ENCODE assay signal across 1 cellular context in the genomic region with DNA sequence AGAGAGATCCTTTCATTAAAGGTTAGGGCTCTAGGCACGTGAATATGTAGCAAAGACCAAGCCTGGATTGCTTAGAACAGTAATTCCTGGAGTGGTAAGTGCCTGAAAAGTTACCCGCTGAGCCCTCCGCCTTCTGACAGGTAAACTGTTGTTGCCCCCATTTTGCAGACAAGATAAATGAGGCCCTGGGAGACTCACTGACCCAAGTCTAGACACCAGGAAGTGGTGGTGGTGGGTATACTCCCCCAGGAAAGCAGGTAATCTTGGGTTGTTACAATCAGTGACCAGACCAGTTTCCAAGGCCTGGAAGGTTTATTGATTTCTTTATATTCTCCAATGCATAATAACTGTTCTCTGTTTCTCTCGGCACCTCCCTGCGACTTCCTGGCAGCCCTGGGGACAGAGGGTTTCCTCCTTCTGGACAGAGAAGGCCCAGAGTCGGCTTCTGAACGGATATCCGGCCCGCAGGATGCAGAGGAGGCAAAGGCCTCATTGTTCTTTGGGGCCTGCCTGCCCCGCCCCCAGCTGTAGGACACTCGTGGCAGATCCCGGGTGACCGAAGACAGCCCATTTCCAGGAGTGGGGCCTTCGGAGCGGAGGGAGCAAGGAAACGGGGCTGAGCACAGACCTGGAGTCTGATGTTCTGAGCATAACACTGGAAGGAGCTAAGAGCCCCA.
TF ChIP-seq lines count a peak whose summit lies in the region.

No MANE protein-coding gene starts in this region.

TF ChIP-seq in HepG2, 621 proteins besides CTCF, POLR2A, EP300 and RAD21 (continues in another document):
- TF ChIP-seq SYNCRIP (IDR thresholded peaks at IDR 0.05; ENCODE audit: insufficient read depth, low read depth, low read length) (no peak), TEAD2 (CRISPR knock-in tag; IDR thresholded peaks at IDR 0.05) (no peak), ZNF12 (CRISPR knock-in tag; IDR thresholded peaks at IDR 0.05) (no peak), ZNF124 (CRISPR knock-in tag; IDR thresholded peaks at IDR 0.05) (0 out of 2 replicates have a peak, but pooled peaks have one; percentile 32), FIP1L1 (IDR thresholded peaks at IDR 0.05; ENCODE audit: borderline replicate concordance, insufficient read depth, low read depth, low read length) (peak; percentile 81; the same call in 1 of the 2 replicates), HOXA9 (CRISPR knock-in tag; IDR thresholded peaks at IDR 0.05; ENCODE audit: borderline replicate concordance) (no peak), RFX5 (IDR thresholded peaks at IDR 0.05; ENCODE audit: low read depth, low read length) (no peak), FOXA1 (IDR thresholded peaks at IDR 0.05) (no peak), FOXA1 (CRISPR knock-in tag; IDR thresholded peaks at IDR 0.05) (no peak), GABPB1 (CRISPR knock-in tag; IDR thresholded peaks at IDR 0.05) (peak; percentile 81), ZNF570 (CRISPR knock-in tag; IDR thresholded peaks at IDR 0.05; ENCODE audit: borderline replicate concordance) (no peak), DZIP1 (CRISPR knock-in tag; IDR thresholded peaks at IDR 0.05) (no peak), MAX (IDR thresholded peaks at IDR 0.05) (peak; percentile 65; the same call in 1 of the 2 replicates), RELA (CRISPR knock-in tag; IDR thresholded peaks at IDR 0.05) (no peak), ZNF761 (CRISPR knock-in tag; conservative IDR thresholded peaks at IDR 0.05) (0 out of 2 replicates have a peak, but pooled peaks have one; percentile 22), ZNF562 (CRISPR knock-in tag; IDR thresholded peaks at IDR 0.05; ENCODE audit: borderline replicate concordance) (no peak), STAT5B (CRISPR knock-in tag; IDR thresholded peaks at IDR 0.05) (no peak), ZNF441 (CRISPR knock-in tag; IDR thresholded peaks at IDR 0.05; ENCODE audit: borderline replicate concordance) (0 out of 2 replicates have a peak, but pooled peaks have one; percentile 16), MEIS2 (CRISPR knock-in tag; IDR thresholded peaks at IDR 0.05) (peak; percentile 17; the same call in 1 of the 2 replicates), ZNF550 (CRISPR knock-in tag; IDR thresholded peaks at IDR 0.05; ENCODE audit: borderline replicate concordance) (no peak), ZNF484 (CRISPR knock-in tag; IDR thresholded peaks at IDR 0.05; ENCODE audit: borderline replicate concordance, low read depth) (no peak), ATM (IDR thresholded peaks at IDR 0.05; ENCODE audit: borderline replicate concordance) (no peak), FOXK2 (IDR thresholded peaks at IDR 0.05) (no peak), ARNTL (CRISPR knock-in tag; IDR thresholded peaks at IDR 0.05) (peak; percentile 40; the same call in 1 of the 2 replicates), WIZ (CRISPR knock-in tag; IDR thresholded peaks at IDR 0.05) (no peak), ZNF350 (CRISPR knock-in tag; IDR thresholded peaks at IDR 0.05; ENCODE audit: borderline replicate concordance, low read depth) (0 out of 2 replicates have a peak, but pooled peaks have one; percentile 36), ZNF580 (CRISPR knock-in tag; IDR thresholded peaks at IDR 0.05; ENCODE audit: borderline replicate concordance, low read depth) (no peak), ZNF205 (CRISPR knock-in tag; IDR thresholded peaks at IDR 0.05) (no peak), ZFP1 (CRISPR knock-in tag; IDR thresholded peaks at IDR 0.05) (peak; percentile 66; the same call in 1 of the 2 replicates), KAT8 (CRISPR knock-in tag; IDR thresholded peaks at IDR 0.05) (peak; percentile 91), ZNF672 (CRISPR knock-in tag; IDR thresholded peaks at IDR 0.05) (no peak), BORCS8-MEF2B (CRISPR knock-in tag; IDR thresholded peaks at IDR 0.05) (no peak), ZNF20 (CRISPR knock-in tag; IDR thresholded peaks at IDR 0.05) (peak; percentile 30; the same call in 1 of the 2 replicates), IKZF1 (IDR thresholded peaks at IDR 0.05) (no peak), CHD4 (IDR thresholded peaks at IDR 0.05; ENCODE audit: borderline replicate concordance, low read length) (peak; percentile 94; the same call in 1 of the 2 replicates), AGO2 (optimal IDR thresholded peaks at IDR 0.05; ENCODE audit: low read depth, low read length) (no peak), TGIF2 (CRISPR knock-in tag; IDR thresholded peaks at IDR 0.05) (0 out of 2 replicates have a peak, but pooled peaks have one; percentile 41)
- TF ChIP-seq, protein P1, sequence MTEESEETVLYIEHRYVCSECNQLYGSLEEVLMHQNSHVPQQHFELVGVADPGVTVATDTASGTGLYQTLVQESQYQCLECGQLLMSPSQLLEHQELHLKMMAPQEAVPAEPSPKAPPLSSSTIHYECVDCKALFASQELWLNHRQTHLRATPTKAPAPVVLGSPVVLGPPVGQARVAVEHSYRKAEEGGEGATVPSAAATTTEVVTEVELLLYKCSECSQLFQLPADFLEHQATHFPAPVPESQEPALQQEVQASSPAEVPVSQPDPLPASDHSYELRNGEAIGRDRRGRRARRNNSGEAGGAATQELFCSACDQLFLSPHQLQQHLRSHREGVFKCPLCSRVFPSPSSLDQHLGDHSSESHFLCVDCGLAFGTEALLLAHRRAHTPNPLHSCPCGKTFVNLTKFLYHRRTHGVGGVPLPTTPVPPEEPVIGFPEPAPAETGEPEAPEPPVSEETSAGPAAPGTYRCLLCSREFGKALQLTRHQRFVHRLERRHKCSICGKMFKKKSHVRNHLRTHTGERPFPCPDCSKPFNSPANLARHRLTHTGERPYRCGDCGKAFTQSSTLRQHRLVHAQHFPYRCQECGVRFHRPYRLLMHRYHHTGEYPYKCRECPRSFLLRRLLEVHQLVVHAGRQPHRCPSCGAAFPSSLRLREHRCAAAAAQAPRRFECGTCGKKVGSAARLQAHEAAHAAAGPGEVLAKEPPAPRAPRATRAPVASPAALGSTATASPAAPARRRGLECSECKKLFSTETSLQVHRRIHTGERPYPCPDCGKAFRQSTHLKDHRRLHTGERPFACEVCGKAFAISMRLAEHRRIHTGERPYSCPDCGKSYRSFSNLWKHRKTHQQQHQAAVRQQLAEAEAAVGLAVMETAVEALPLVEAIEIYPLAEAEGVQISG (CRISPR knock-in tag; IDR thresholded peaks at IDR 0.05), result peak; percentile 26
- TF ChIP-seq, protein P2, sequence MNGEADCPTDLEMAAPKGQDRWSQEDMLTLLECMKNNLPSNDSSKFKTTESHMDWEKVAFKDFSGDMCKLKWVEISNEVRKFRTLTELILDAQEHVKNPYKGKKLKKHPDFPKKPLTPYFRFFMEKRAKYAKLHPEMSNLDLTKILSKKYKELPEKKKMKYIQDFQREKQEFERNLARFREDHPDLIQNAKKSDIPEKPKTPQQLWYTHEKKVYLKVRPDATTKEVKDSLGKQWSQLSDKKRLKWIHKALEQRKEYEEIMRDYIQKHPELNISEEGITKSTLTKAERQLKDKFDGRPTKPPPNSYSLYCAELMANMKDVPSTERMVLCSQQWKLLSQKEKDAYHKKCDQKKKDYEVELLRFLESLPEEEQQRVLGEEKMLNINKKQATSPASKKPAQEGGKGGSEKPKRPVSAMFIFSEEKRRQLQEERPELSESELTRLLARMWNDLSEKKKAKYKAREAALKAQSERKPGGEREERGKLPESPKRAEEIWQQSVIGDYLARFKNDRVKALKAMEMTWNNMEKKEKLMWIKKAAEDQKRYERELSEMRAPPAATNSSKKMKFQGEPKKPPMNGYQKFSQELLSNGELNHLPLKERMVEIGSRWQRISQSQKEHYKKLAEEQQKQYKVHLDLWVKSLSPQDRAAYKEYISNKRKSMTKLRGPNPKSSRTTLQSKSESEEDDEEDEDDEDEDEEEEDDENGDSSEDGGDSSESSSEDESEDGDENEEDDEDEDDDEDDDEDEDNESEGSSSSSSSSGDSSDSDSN (CRISPR knock-in tag; IDR thresholded peaks at IDR 0.05), result peak; percentile 26; the same call in 1 of the 2 replicates
- TF ChIP-seq, protein P3, sequence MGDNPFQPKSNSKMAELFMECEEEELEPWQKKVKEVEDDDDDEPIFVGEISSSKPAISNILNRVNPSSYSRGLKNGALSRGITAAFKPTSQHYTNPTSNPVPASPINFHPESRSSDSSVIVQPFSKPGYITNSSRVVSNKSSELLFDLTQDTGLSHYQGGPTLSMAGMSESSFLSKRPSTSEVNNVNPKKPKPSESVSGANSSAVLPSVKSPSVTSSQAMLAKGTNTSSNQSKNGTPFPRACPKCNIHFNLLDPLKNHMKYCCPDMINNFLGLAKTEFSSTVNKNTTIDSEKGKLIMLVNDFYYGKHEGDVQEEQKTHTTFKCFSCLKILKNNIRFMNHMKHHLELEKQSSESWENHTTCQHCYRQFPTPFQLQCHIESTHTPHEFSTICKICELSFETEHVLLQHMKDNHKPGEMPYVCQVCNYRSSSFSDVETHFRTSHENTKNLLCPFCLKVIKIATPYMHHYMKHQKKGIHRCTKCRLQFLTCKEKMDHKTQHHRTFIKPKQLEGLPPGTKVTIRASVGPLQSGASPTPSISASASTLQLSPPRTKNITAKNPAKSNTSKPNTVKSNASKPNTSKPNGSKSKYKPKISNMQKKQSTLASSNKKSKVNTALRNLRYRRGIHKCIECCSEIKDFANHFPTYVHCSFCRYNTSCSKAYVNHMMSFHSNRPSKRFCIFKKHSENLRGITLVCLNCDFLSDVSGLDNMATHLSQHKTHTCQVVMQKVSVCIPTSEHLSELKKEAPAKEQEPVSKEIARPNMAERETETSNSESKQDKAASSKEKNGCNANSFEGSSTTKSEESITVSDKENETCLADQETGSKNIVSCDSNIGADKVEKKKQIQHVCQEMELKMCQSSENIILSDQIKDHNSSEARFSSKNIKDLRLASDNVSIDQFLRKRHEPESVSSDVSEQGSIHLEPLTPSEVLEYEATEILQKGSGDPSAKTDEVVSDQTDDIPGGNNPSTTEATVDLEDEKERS (CRISPR knock-in tag; IDR thresholded peaks at IDR 0.05), result no peak
- TF ChIP-seq, protein P4, sequence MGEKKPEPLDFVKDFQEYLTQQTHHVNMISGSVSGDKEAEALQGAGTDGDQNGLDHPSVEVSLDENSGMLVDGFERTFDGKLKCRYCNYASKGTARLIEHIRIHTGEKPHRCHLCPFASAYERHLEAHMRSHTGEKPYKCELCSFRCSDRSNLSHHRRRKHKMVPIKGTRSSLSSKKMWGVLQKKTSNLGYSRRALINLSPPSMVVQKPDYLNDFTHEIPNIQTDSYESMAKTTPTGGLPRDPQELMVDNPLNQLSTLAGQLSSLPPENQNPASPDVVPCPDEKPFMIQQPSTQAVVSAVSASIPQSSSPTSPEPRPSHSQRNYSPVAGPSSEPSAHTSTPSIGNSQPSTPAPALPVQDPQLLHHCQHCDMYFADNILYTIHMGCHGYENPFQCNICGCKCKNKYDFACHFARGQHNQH (CRISPR knock-in tag; IDR thresholded peaks at IDR 0.05), result peak; percentile 65; the same call in 1 of the 2 replicates
- TF ChIP-seq, protein P5, sequence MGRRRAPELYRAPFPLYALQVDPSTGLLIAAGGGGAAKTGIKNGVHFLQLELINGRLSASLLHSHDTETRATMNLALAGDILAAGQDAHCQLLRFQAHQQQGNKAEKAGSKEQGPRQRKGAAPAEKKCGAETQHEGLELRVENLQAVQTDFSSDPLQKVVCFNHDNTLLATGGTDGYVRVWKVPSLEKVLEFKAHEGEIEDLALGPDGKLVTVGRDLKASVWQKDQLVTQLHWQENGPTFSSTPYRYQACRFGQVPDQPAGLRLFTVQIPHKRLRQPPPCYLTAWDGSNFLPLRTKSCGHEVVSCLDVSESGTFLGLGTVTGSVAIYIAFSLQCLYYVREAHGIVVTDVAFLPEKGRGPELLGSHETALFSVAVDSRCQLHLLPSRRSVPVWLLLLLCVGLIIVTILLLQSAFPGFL (CRISPR knock-in tag; IDR thresholded peaks at IDR 0.05), result no peak
